ENCODE assay signal across 8 cellular contexts in genomic region chr6:144675231-144675861, GRCh38.
DNase-seq lines count a peak whose midpoint lies in the region; ATAC-seq and TF ChIP-seq lines count a peak whose summit lies in the region.

No MANE protein-coding gene starts in this region.

- TF ChIP-seq CTCF in mucosa of descending colon (IDR thresholded peaks at IDR 0.05) = no peak
- TF ChIP-seq CTCF in esophagus squamous epithelium (IDR thresholded peaks at IDR 0.05) = no peak

- peak overlapping the region in 1 of 4 donors; percentile 37 for H3K27ac ChIP-seq in esophagus squamous epithelium

- H3K27me3 ChIP-seq in esophagus squamous epithelium = no peaks in the 10 kb centered on the region

- H3K4me3 ChIP-seq in mucosa of descending colon (no peak overlapping the region), esophagus squamous epithelium (no peak overlapping the region)

- H3K36me3 Mint-ChIP-seq in activated naive CD4-positive, alpha-beta T cell treated with anti-CD3 and anti-CD28 coated beads, Interleukin-2, amount 10 ng/mL, durations not matched to agents 7 days and 5 days = peaks cover 58% of the 10 kb centered on the region

- intact Hi-C loops in mucosa of descending colon (cut with DNase I, micrococcal nuclease) (no loop called here), esophagus squamous epithelium (cut with DNase I) (no loop called here)

- H3K27me3 Mint-ChIP-seq in activated naive CD4-positive, alpha-beta T cell treated with anti-CD3 and anti-CD28 coated beads, Interleukin-2, amount 10 ng/mL, durations not matched to agents 7 days and 5 days = no peaks in the 10 kb centered on the region

- DNase-seq in EL (peak; percentile 51), LHCN-M2 (ENCODE audit: low read depth) (peak; percentile 97), mucosa of descending colon (peak in 2 of 3 donors; percentile 27 to 92), esophagus squamous epithelium (lab: John Stamatoyannopoulos, UW) (no peak), NCI-H1694 (lab: John Stamatoyannopoulos, UW) (no peak)
- DNase-seq in activated naive CD4-positive, alpha-beta T cell treated with anti-CD3 and anti-CD28 coated beads, Interleukin-2, amount 10 ng/mL, durations not matched to agents 7 days and 5 days = peak; percentile 29

- peak overlapping the region; percentile 54 for H3K27ac Mint-ChIP-seq in activated naive CD4-positive, alpha-beta T cell treated with anti-CD3 and anti-CD28 coated beads, Interleukin-2, amount 10 ng/mL, durations not matched to agents 7 days and 5 days

- H3K4me1 ChIP-seq in mucosa of descending colon (ENCODE audit: low read depth) = peaks cover 9% of the 10 kb centered on the region
- peaks cover 12 to 26% (median 19%) of the 10 kb centered on the region in 3 donors for H3K4me1 ChIP-seq in esophagus squamous epithelium

- no peaks in the 10 kb centered on the region for H3K36me3 ChIP-seq in mucosa of descending colon (ENCODE audit: low read depth)
- no peaks in the 10 kb centered on the region for H3K36me3 ChIP-seq in esophagus squamous epithelium

- H3K9me3 ChIP-seq in mucosa of descending colon = peaks cover 13% of the 10 kb centered on the region
- H3K9me3 ChIP-seq in esophagus squamous epithelium = peaks cover 0 to 15% (median 0%) of the 10 kb centered on the region in 3 donors

- CTCF ChIA-PET in activated naive CD4-positive, alpha-beta T cell treated with anti-CD3 and anti-CD28 coated beads, Interleukin-2, amount 10 ng/mL, durations not matched to agents 7 days and 5 days (lab: Charles Lee) = no interaction called here

- H3K4me3 Mint-ChIP-seq in activated naive CD4-positive, alpha-beta T cell treated with anti-CD3 and anti-CD28 coated beads, Interleukin-2, amount 10 ng/mL, durations not matched to agents 7 days and 5 days = no peak overlapping the region

- peaks cover 45% of the 10 kb centered on the region for H3K4me1 Mint-ChIP-seq in activated naive CD4-positive, alpha-beta T cell treated with anti-CD3 and anti-CD28 coated beads, Interleukin-2, amount 10 ng/mL, durations not matched to agents 7 days and 5 days

- TF ChIP-seq POLR2A in esophagus squamous epithelium (IDR thresholded peaks at IDR 0.05) = no peak

- peaks cover 46% of the 10 kb centered on the region for H3K9me3 Mint-ChIP-seq in activated naive CD4-positive, alpha-beta T cell treated with anti-CD3 and anti-CD28 coated beads, Interleukin-2, amount 10 ng/mL, durations not matched to agents 7 days and 5 days

- 59 to 80% methylated on average over 5 to 6 of the region's 6 CpGs for WGBS in esophagus squamous epithelium, 2 donors

- ATAC-seq in mucosa of descending colon (peak; percentile 90), HG03095 (IDR thresholded peaks at IDR 0.05; ENCODE audit: unreplicated experiment) (no peak), HG03280 (IDR thresholded peaks at IDR 0.05; ENCODE audit: unreplicated experiment) (no peak)

Comparison
In these comparisons a context has a peak if more than half of its experiments do, and no peak if none do; other contexts are left out.
1. DNase-seq: peak in EL (single experiment), LHCN-M2 (single experiment), activated naive CD4-positive, alpha-beta T cell treated with anti-CD3 and anti-CD28 coated beads, Interleukin-2, amount 10 ng/mL, durations not matched to agents 7 days and 5 days (single experiment) and mucosa of descending colon (2 of 3); none in esophagus squamous epithelium (single experiment) and NCI-H1694 (single experiment).